In genomic region chr1:1422465-1423244, GRCh38 we compare ENCODE assay signal across 1 cellular context.
TF ChIP-seq lines count a peak whose summit lies in the region.

No MANE protein-coding gene starts in this region.

TF ChIP-seq in GM12878, 131 proteins besides CTCF, POLR2A, EP300 and RAD21 (continued from another document):
- peak; percentile 74 for TF ChIP-seq IKZF1 (conservative IDR thresholded peaks at IDR 0.05)
- no peak for TF ChIP-seq ZNF207 (IDR thresholded peaks at IDR 0.05; ENCODE audit: borderline replicate concordance)
- peak; percentile 18 for TF ChIP-seq MEF2B (IDR thresholded peaks at IDR 0.05; ENCODE audit: partially characterized antibody, poor library complexity, severe bottlenecking)
- TF ChIP-seq SMARCA5 (IDR thresholded peaks at IDR 0.05) = 0 out of 2 replicates have a peak, but pooled peaks have one; percentile 36
